12 cellular contexts compared by ENCODE assay signal in genomic region chr2:207240649-207241048, GRCh38.
DNase-seq lines count a peak whose midpoint lies in the region; ATAC-seq and TF ChIP-seq lines count a peak whose summit lies in the region.
"Had no signal": no experiment of that assay in that cellular context is flagged by ENCODE, and none has a peak within 500 bp of the region (broad histone marks: within the 10 kb centered on the region; RNA-seq: fewer than 3 reads in every experiment).

No MANE protein-coding gene starts in this region.

- POLR2A ChIA-PET in activated CD4-positive, alpha-beta T cell treated with anti-CD3 and anti-CD28 coated beads, Interleukin-2, amount 10 ng/mL, durations not matched to agents 7 days and 5 days (lab: Charles Lee): interaction anchor here (0.9 to 1.1 kb wide), 2 partner anchors 73 to 75 kb away, joined by 3 read pairs; partner anchors contain the start of gene KLF7

- H3K79me2 ChIP-seq in Loucy (ENCODE audit: insufficient read depth, low read length): no peaks in the 10 kb centered on the region

- CTCF ChIA-PET in activated CD4-positive, alpha-beta T cell treated with anti-CD3 and anti-CD28 coated beads, Interleukin-2, amount 10 ng/mL, durations not matched to agents 7 days and 5 days (lab: Charles Lee): interaction anchor here (0.8 to 3.6 kb wide), 5 partner anchors 13 to 92 kb away, joined by 3 to 16 read pairs (median 4); partner anchors contain the start of gene KLF7

- peak; percentile 29 for ATAC-seq in stimulated activated memory B cell treated with anti-CD40 and anti-IgM and Interleukin-4, amounts not matched to agents 10 μg/mL and 1 μg/mL and 100 μg/mL, for 72 hours
- ATAC-seq in HG03045 (IDR thresholded peaks at IDR 0.05; ENCODE audit: unreplicated experiment): no peak

- H3K27me3 ChIP-seq in Loucy (ENCODE audit: insufficient read depth, low read length, poor library complexity, severe bottlenecking) (no peaks in the 10 kb centered on the region), prostate gland (replicated peaks; ENCODE audit: insufficient read depth) (no peaks in the 10 kb centered on the region)
- H3K27me3 ChIP-seq: upper lobe of right lung had no signal

- WGBS in prostate gland: 81% methylated on average over 1 of the region's 1 CpG

- peaks cover 15% of the 10 kb centered on the region for H3K4me1 Mint-ChIP-seq in activated CD4-positive, alpha-beta T cell treated with anti-CD3 and anti-CD28 coated beads, Interleukin-2, amount 10 ng/mL, durations not matched to agents 7 days and 5 days
- peaks cover 15% of the 10 kb centered on the region for H3K4me1 Mint-ChIP-seq in stimulated activated memory B cell treated with anti-CD40 and anti-IgM and Interleukin-4, amounts not matched to agents 10 μg/mL and 1 μg/mL and 100 μg/mL, for 72 hours

- peak; percentile 55 for DNase-seq in activated CD4-positive, alpha-beta T cell treated with anti-CD3 and anti-CD28 coated beads for 48 hours
- DNase-seq in activated CD4-positive, alpha-beta T cell treated with anti-CD3 and anti-CD28 coated beads, Interleukin-2, amount 10 ng/mL, durations not matched to agents 7 days and 5 days: no peak
- DNase-seq in epithelial cell of prostate (ENCODE audit: low read depth, low spot score) (no peak), prostate gland (ENCODE audit: low spot score) (no peak)
- DNase-seq in activated CD8-positive, alpha-beta memory T cell treated with anti-CD3 and anti-CD28 coated beads, Interleukin-2, amount 50 U/mL, for 48 hours: no peak
- DNase-seq: ACHN, NCI-H1436 treated with DMSO at 0.1 percent for 48 hours, NCI-H82, upper lobe of right lung had no signal

- intact Hi-C loops in prostate gland (cut with DNase I): no loop called here

- peak overlapping the region; percentile 18 for H3K9ac ChIP-seq in Loucy (ENCODE audit: low read depth, low read length, poor library complexity, severe bottlenecking)

- peaks cover 10% of the 10 kb centered on the region for H3K9me3 Mint-ChIP-seq in activated CD4-positive, alpha-beta T cell treated with anti-CD3 and anti-CD28 coated beads, Interleukin-2, amount 10 ng/mL, durations not matched to agents 7 days and 5 days
- H3K9me3 Mint-ChIP-seq in stimulated activated memory B cell treated with anti-CD40 and anti-IgM and Interleukin-4, amounts not matched to agents 10 μg/mL and 1 μg/mL and 100 μg/mL, for 72 hours: no peaks in the 10 kb centered on the region

- peak overlapping the region; percentile 55 for H3K4me2 ChIP-seq in Loucy (ENCODE audit: low read depth, low read length, poor library complexity, severe bottlenecking)

- no peaks in the 10 kb centered on the region for H4K20me1 ChIP-seq in Loucy (ENCODE audit: insufficient read depth, low read length, poor library complexity, severe bottlenecking)

- H3K27ac Mint-ChIP-seq in activated CD4-positive, alpha-beta T cell treated with anti-CD3 and anti-CD28 coated beads, Interleukin-2, amount 10 ng/mL, durations not matched to agents 7 days and 5 days: no peak overlapping the region
- H3K27ac Mint-ChIP-seq in stimulated activated memory B cell treated with anti-CD40 and anti-IgM and Interleukin-4, amounts not matched to agents 10 μg/mL and 1 μg/mL and 100 μg/mL, for 72 hours: no peak overlapping the region

- H3K9me2 ChIP-seq in Loucy (replicated peaks; ENCODE audit: low read depth, low read length): no peaks in the 10 kb centered on the region

- H3F3A ChIP-seq in Loucy (ENCODE audit: low read depth): no peaks in the 10 kb centered on the region

- H2AFZ ChIP-seq in Loucy (ENCODE audit: low read length): no peak overlapping the region

- H3K27ac ChIP-seq in epithelial cell of prostate (peak overlapping the region; percentile 100), prostate gland (no peak overlapping the region)
- H3K27ac ChIP-seq: upper lobe of right lung had no signal

- peak overlapping the region; percentile 14 for H3K4me3 ChIP-seq in Loucy (ENCODE audit: low read length, poor library complexity, severe bottlenecking)
- H3K4me3 ChIP-seq in prostate gland: no peak overlapping the region
- H3K4me3 ChIP-seq: upper lobe of right lung had no signal

- TF ChIP-seq CTCF in Loucy (conservative IDR thresholded peaks at IDR 0.05; ENCODE audit: low read length): no peak
- TF ChIP-seq CTCF in prostate gland (IDR thresholded peaks at IDR 0.05): no peak

- H3K9me3 ChIP-seq in Loucy (ENCODE audit: insufficient read depth, low read depth, low read length) (no peaks in the 10 kb centered on the region), prostate gland (no peaks in the 10 kb centered on the region)
- H3K9me3 ChIP-seq: upper lobe of right lung had no signal

- H3K4me1 ChIP-seq in Loucy (ENCODE audit: insufficient read depth, low read length, poor library complexity, severe bottlenecking) (peaks cover 27% of the 10 kb centered on the region), prostate gland (replicated peaks) (no peaks in the 10 kb centered on the region)

- no peak for TF ChIP-seq POLR2A in prostate gland (IDR thresholded peaks at IDR 0.05)

- no peak overlapping the region for H3K4me3 Mint-ChIP-seq in activated CD4-positive, alpha-beta T cell treated with anti-CD3 and anti-CD28 coated beads, Interleukin-2, amount 10 ng/mL, durations not matched to agents 7 days and 5 days
- H3K4me3 Mint-ChIP-seq in stimulated activated memory B cell treated with anti-CD40 and anti-IgM and Interleukin-4, amounts not matched to agents 10 μg/mL and 1 μg/mL and 100 μg/mL, for 72 hours: no peak overlapping the region

- H3K36me3 ChIP-seq in Loucy (ENCODE audit: insufficient read depth, low read length) (no peaks in the 10 kb centered on the region), prostate gland (no peaks in the 10 kb centered on the region)
- H3K36me3 ChIP-seq: upper lobe of right lung had no signal

- no peaks in the 10 kb centered on the region for H3K27me3 Mint-ChIP-seq in activated CD4-positive, alpha-beta T cell treated with anti-CD3 and anti-CD28 coated beads, Interleukin-2, amount 10 ng/mL, durations not matched to agents 7 days and 5 days
- no peaks in the 10 kb centered on the region for H3K27me3 Mint-ChIP-seq in stimulated activated memory B cell treated with anti-CD40 and anti-IgM and Interleukin-4, amounts not matched to agents 10 μg/mL and 1 μg/mL and 100 μg/mL, for 72 hours

- peaks cover 5% of the 10 kb centered on the region for H3K36me3 Mint-ChIP-seq in activated CD4-positive, alpha-beta T cell treated with anti-CD3 and anti-CD28 coated beads, Interleukin-2, amount 10 ng/mL, durations not matched to agents 7 days and 5 days (ENCODE audit: low read depth)
- H3K36me3 Mint-ChIP-seq in stimulated activated memory B cell treated with anti-CD40 and anti-IgM and Interleukin-4, amounts not matched to agents 10 μg/mL and 1 μg/mL and 100 μg/mL, for 72 hours: peaks cover 7% of the 10 kb centered on the region
